Comparison of ENCODE assay signal across 8 cellular contexts in genomic region chr1:117895482-117896114, GRCh38. TPM values are rescaled to one million over a fixed set of nuclear protein-coding genes. Genes with fewer than 3 reads are reported as not detected.
DNase-seq lines count a peak whose midpoint lies in the region; ATAC-seq lines count a peak whose summit lies in the region.

No MANE protein-coding gene starts in this region.

- peaks cover 1% of the 10 kb centered on the region for H3K36me3 Mint-ChIP-seq in activated naive CD8-positive, alpha-beta T cell treated with anti-CD3 and anti-CD28 coated beads, Interleukin-2, amount 10 ng/mL, durations not matched to agents 7 days and 5 days

- H3K4me1 Mint-ChIP-seq in activated naive CD8-positive, alpha-beta T cell treated with anti-CD3 and anti-CD28 coated beads, Interleukin-2, amount 10 ng/mL, durations not matched to agents 7 days and 5 days, result peaks cover 6% of the 10 kb centered on the region

- intact Hi-C loops in left cardiac atrium (cut with DNase I), result loop anchor here (5.0 to 10.0 kb wide), 2 partner anchors 361 to 383 kb away; no protein-coding TSS in a partner anchor
- intact Hi-C loops in sciatic nerve (cut with DNase I), result no loop called here

- H3K9me3 Mint-ChIP-seq in activated naive CD8-positive, alpha-beta T cell treated with anti-CD3 and anti-CD28 coated beads, Interleukin-2, amount 10 ng/mL, durations not matched to agents 7 days and 5 days, result no peaks in the 10 kb centered on the region

- H3K27me3 Mint-ChIP-seq in activated naive CD8-positive, alpha-beta T cell treated with anti-CD3 and anti-CD28 coated beads, Interleukin-2, amount 10 ng/mL, durations not matched to agents 7 days and 5 days, result no peaks in the 10 kb centered on the region

- DNase-seq in SIG-M5 treated with dmso at 0.1 percent for 504 hours (lab: John Stamatoyannopoulos, UW; ENCODE audit: unreplicated experiment) (peak; percentile 74), SIG-M5 (lab: John Stamatoyannopoulos, UW) (no peak), NCI-H1092 treated with DMSO at 0.1 percent for 48 hours (lab: John Stamatoyannopoulos, UW) (peak; percentile 54), SKM-1 (lab: John Stamatoyannopoulos, UW; ENCODE audit: unreplicated experiment) (peak; percentile 59), left cardiac atrium (peak; percentile 56), sciatic nerve (ENCODE audit: low spot score) (peak; percentile 77)
- no peak for DNase-seq in activated naive CD8-positive, alpha-beta T cell treated with anti-CD3 and anti-CD28 coated beads, Interleukin-2, amount 10 ng/mL, durations not matched to agents 7 days and 5 days

- no peak overlapping the region for H3K4me3 Mint-ChIP-seq in activated naive CD8-positive, alpha-beta T cell treated with anti-CD3 and anti-CD28 coated beads, Interleukin-2, amount 10 ng/mL, durations not matched to agents 7 days and 5 days

- POLR2A ChIA-PET in activated naive CD8-positive, alpha-beta T cell treated with anti-CD3 and anti-CD28 coated beads, Interleukin-2, amount 10 ng/mL, durations not matched to agents 7 days and 5 days (lab: Charles Lee), result no interaction called here

- no peak overlapping the region for H3K27ac Mint-ChIP-seq in activated naive CD8-positive, alpha-beta T cell treated with anti-CD3 and anti-CD28 coated beads, Interleukin-2, amount 10 ng/mL, durations not matched to agents 7 days and 5 days

- ATAC-seq in HG02642 (IDR thresholded peaks at IDR 0.05; ENCODE audit: poor library complexity, unreplicated experiment) (peak; percentile 88), left cardiac atrium (peak in 1 of 2 donors; percentile 19), sciatic nerve (peak; percentile 66)
- ATAC-seq in activated naive CD8-positive, alpha-beta T cell treated with anti-CD3 and anti-CD28 coated beads, Interleukin-2, amount 10 ng/mL, durations not matched to agents 7 days and 5 days (ENCODE audit: low read depth), result peak; percentile 39

RNA-seq across cellular contexts. Expression of gene GDAP2, which starts 33.8 kb away (rescaled TPM):
- 10 to 100 TPM; 23.5 to 26.0 TPM for total RNA-seq in activated naive CD8-positive, alpha-beta T cell treated with anti-CD3 and anti-CD28 coated beads, Interleukin-2, amount 10 ng/mL, durations not matched to agents 7 days and 5 days
- total RNA-seq in left cardiac atrium (10 to 100 TPM; 16.4 to 20.0 TPM), sciatic nerve (29.2 TPM)

RNA-seq across cellular contexts. Expression of gene WDR3, which starts 33.9 kb away (rescaled TPM):
- 10 to 100 TPM; 23.8 to 26.1 TPM for total RNA-seq in activated naive CD8-positive, alpha-beta T cell treated with anti-CD3 and anti-CD28 coated beads, Interleukin-2, amount 10 ng/mL, durations not matched to agents 7 days and 5 days
- total RNA-seq in left cardiac atrium (10 to 100 TPM; 11.9 to 22.6 TPM), sciatic nerve (18.5 TPM)

Comparison
In these comparisons a context has a peak if more than half of its experiments do, and no peak if none do; other contexts are left out.
1. DNase-seq: peak in SIG-M5 treated with dmso at 0.1 percent for 504 hours (single experiment), NCI-H1092 treated with DMSO at 0.1 percent for 48 hours (single experiment), SKM-1 (single experiment), left cardiac atrium (single experiment) and sciatic nerve (single experiment); none in SIG-M5 (single experiment) and activated naive CD8-positive, alpha-beta T cell treated with anti-CD3 and anti-CD28 coated beads, Interleukin-2, amount 10 ng/mL, durations not matched to agents 7 days and 5 days (single experiment).